Comparison of ENCODE assay signal across 22 cellular contexts in genomic region chr10:45502458-45502857, GRCh38.
"Had no signal": no experiment of that assay in that cellular context is flagged by ENCODE, and none has a peak within 500 bp of the region (broad histone marks: within the 10 kb centered on the region; RNA-seq: fewer than 3 reads in every experiment).

No MANE protein-coding gene starts in this region.

- H3K9me3 ChIP-seq: colonic mucosa, esophagus muscularis mucosa, psoas muscle, right lobe of liver, stomach, thoracic aorta, transverse colon had no signal

- H3K27me3 ChIP-seq: colonic mucosa, esophagus muscularis mucosa, right lobe of liver, stomach, transverse colon had no signal

- ATAC-seq: left lobe of liver; naive thymus-derived CD4-positive, alpha-beta T cell; psoas muscle had no signal

- H3K27ac ChIP-seq: colonic mucosa, epithelial cell of prostate, esophagus muscularis mucosa, parathyroid adenoma, psoas muscle, right lobe of liver, stomach, thoracic aorta, transverse colon had no signal

- DNase-seq: colonic mucosa; dermis blood vessel endothelial cell; endodermal cell; foreskin fibroblast; kidney glomerular epithelial cell; mammary epithelial cell; naive thymus-derived CD4-positive, alpha-beta T cell; nephron progenitor cell; psoas muscle; retina; right lobe of liver; stimulated activated CD4-positive, alpha-beta T cell treated with anti-CD3 and anti-CD28 coated beads, Interleukin-2, amount 100 ng/mL, for 24 hours; stimulated activated CD4-positive, alpha-beta T cell treated with anti-CD3 and anti-CD28 coated beads, Interleukin-4, amount 100 ng/mL, for 4 hours; stimulated activated naive CD4-positive, alpha-beta T cell; stomach; substantia nigra; transverse colon had no signal

- H3K9ac ChIP-seq: parathyroid adenoma had no signal

- H2AFZ ChIP-seq: parathyroid adenoma had no signal

- H3K4me1 ChIP-seq: colonic mucosa, esophagus muscularis mucosa, parathyroid adenoma, psoas muscle, transverse colon had no signal

- H3K4me3 ChIP-seq: colonic mucosa, esophagus muscularis mucosa, psoas muscle, right lobe of liver, stomach, thoracic aorta, transverse colon had no signal

- H3K36me3 ChIP-seq: colonic mucosa, esophagus muscularis mucosa, right lobe of liver, stomach, thoracic aorta, transverse colon had no signal
